ENCODE assay signal across 1 cellular context in the genomic region with DNA sequence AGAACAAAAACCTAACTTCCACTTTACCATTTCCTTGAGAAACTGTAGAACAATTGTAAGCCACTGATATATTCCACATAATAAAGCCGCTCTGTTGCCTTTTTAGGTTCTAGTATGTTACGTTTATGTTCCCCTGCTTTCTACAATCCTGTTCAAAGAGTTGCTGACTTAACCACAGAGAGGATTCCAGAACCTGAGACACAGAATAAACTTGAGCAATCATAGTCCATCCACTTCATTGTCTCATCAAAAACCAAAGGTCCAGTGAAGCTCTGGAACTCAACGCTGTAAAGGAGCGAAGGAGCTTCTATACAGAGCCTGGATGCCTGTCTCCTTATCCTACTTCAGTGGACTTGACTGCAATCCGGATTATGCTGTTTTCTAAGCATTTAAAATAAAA.
TF ChIP-seq lines count a peak whose summit lies in the region.

No MANE protein-coding gene starts in this region.

TF ChIP-seq in A549, 52 proteins besides CTCF, POLR2A, EP300 and RAD21 (continued from another document):
- TF ChIP-seq, protein P1, sequence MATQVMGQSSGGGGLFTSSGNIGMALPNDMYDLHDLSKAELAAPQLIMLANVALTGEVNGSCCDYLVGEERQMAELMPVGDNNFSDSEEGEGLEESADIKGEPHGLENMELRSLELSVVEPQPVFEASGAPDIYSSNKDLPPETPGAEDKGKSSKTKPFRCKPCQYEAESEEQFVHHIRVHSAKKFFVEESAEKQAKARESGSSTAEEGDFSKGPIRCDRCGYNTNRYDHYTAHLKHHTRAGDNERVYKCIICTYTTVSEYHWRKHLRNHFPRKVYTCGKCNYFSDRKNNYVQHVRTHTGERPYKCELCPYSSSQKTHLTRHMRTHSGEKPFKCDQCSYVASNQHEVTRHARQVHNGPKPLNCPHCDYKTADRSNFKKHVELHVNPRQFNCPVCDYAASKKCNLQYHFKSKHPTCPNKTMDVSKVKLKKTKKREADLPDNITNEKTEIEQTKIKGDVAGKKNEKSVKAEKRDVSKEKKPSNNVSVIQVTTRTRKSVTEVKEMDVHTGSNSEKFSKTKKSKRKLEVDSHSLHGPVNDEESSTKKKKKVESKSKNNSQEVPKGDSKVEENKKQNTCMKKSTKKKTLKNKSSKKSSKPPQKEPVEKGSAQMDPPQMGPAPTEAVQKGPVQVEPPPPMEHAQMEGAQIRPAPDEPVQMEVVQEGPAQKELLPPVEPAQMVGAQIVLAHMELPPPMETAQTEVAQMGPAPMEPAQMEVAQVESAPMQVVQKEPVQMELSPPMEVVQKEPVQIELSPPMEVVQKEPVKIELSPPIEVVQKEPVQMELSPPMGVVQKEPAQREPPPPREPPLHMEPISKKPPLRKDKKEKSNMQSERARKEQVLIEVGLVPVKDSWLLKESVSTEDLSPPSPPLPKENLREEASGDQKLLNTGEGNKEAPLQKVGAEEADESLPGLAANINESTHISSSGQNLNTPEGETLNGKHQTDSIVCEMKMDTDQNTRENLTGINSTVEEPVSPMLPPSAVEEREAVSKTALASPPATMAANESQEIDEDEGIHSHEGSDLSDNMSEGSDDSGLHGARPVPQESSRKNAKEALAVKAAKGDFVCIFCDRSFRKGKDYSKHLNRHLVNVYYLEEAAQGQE (IDR thresholded peaks at IDR 0.05): no peak
- TF ChIP-seq, protein P2, sequence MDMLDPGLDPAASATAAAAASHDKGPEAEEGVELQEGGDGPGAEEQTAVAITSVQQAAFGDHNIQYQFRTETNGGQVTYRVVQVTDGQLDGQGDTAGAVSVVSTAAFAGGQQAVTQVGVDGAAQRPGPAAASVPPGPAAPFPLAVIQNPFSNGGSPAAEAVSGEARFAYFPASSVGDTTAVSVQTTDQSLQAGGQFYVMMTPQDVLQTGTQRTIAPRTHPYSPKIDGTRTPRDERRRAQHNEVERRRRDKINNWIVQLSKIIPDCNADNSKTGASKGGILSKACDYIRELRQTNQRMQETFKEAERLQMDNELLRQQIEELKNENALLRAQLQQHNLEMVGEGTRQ (IDR thresholded peaks at IDR 0.05): no peak
- TF ChIP-seq TP53 (CRISPR knock-in tag; IDR thresholded peaks at IDR 0.05): no peak
- no peak for TF ChIP-seq CHD2 (IDR thresholded peaks at IDR 0.05; ENCODE audit: low read length, partially characterized antibody)
- TF ChIP-seq, protein P3, sequence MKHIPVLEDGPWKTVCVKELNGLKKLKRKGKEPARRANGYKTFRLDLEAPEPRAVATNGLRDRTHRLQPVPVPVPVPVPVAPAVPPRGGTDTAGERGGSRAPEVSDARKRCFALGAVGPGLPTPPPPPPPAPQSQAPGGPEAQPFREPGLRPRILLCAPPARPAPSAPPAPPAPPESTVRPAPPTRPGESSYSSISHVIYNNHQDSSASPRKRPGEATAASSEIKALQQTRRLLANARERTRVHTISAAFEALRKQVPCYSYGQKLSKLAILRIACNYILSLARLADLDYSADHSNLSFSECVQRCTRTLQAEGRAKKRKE (CRISPR knock-in tag; IDR thresholded peaks at IDR 0.05; ENCODE audit: low read depth): no peak
- TF ChIP-seq GATA3 (IDR thresholded peaks at IDR 0.05; ENCODE audit: borderline replicate concordance): no peak
